10 cellular contexts compared by ENCODE assay signal in genomic region chr15:66080791-66081475, GRCh38.
A peak's percentile ranks its signal among the peaks of the same experiment; 100 is the strongest.
DNase-seq lines count a peak whose midpoint lies in the region; ATAC-seq lines count a peak whose summit lies in the region.
"Had no signal": no experiment of that assay in that cellular context is flagged by ENCODE, and none has a peak within 500 bp of the region (broad histone marks: within the 10 kb centered on the region; RNA-seq: fewer than 3 reads in every experiment).

No MANE protein-coding gene starts in this region.

- no peaks in the 10 kb centered on the region for H3K27me3 ChIP-seq in trophoblast cell (ENCODE audit: insufficient read depth, low read length)

- H3K4me3 ChIP-seq in trophoblast cell (ENCODE audit: low read depth, low read length) = no peak overlapping the region
- H3K4me3 ChIP-seq: skin epidermis had no signal

- no peak overlapping the region for H3K18ac ChIP-seq in trophoblast cell (ENCODE audit: low read length)

- DNase-seq in GM04504 (ENCODE audit: low read depth) = peak; percentile 14
- peak; percentile 56 for DNase-seq in NCI-H446 treated with DMSO at 0.1 percent for 48 hours (lab: John Stamatoyannopoulos, UW)
- peak; percentile 23 for DNase-seq in fibroblast of gingiva (ENCODE audit: low read depth)
- peak; percentile 12 to 52 for DNase-seq in trophoblast cell
- no peak for DNase-seq in stimulated activated CD4-positive, alpha-beta T cell treated with anti-CD3 and anti-CD28 coated beads, Interleukin-4, amount 100 ng/mL, for 1 hour
- no peak for DNase-seq in NCI-H128 (lab: John Stamatoyannopoulos, UW; ENCODE audit: unreplicated experiment)
- no peak for DNase-seq in GF-D8 (lab: John Stamatoyannopoulos, UW)
- DNase-seq: activated CD4-positive, alpha-beta T cell treated with anti-CD3 and anti-CD28 coated beads, Interleukin-2, amount 10 ng/mL, durations not matched to agents 24 days and 14 days had no signal

- no peak overlapping the region for H2BK12ac ChIP-seq in trophoblast cell (ENCODE audit: low read length)

- no peak overlapping the region for H3K9ac ChIP-seq in trophoblast cell (ENCODE audit: low read length)

- H4K91ac ChIP-seq in trophoblast cell (ENCODE audit: low read depth, low read length) = no peak overlapping the region

- H3K27ac ChIP-seq in trophoblast cell (ENCODE audit: low read depth, low read length) = no peak overlapping the region

- H3K4ac ChIP-seq in trophoblast cell (ENCODE audit: low read depth, low read length) = no peak overlapping the region

- H2AK5ac ChIP-seq in trophoblast cell (ENCODE audit: low read length) = no peak overlapping the region

- H3K4me2 ChIP-seq in trophoblast cell (ENCODE audit: low read length) = no peak overlapping the region

- H3K79me1 ChIP-seq in trophoblast cell (ENCODE audit: low read length) = no peaks in the 10 kb centered on the region

- WGBS in trophoblast cell (ENCODE audit: extremely low coverage, insufficient coverage, insufficient read length) = no CpG with 5 or more reads among the region's 24 CpGs

- no peak for ATAC-seq in GM18520 (IDR thresholded peaks at IDR 0.05; ENCODE audit: unreplicated experiment)

- H2BK5ac ChIP-seq in trophoblast cell (ENCODE audit: low read depth, low read length, poor library complexity) = no peak overlapping the region

- no peak overlapping the region for H3K14ac ChIP-seq in trophoblast cell (ENCODE audit: low read length)

- H4K8ac ChIP-seq in trophoblast cell (ENCODE audit: low read depth, low read length) = no peak overlapping the region

- H3K36me3 ChIP-seq in trophoblast cell (ENCODE audit: control insufficient read depth in 1 of 2, insufficient read depth in 2 of 2, low read length in 2 of 2) = no peaks in the 10 kb centered on the region

- peaks cover 0 to 4% of the 10 kb centered on the region in 2 experiments for H3K4me1 ChIP-seq in trophoblast cell (ENCODE audit: control insufficient read depth in 1 of 2, insufficient read depth in 2 of 2, low read length in 2 of 2)

- no peak overlapping the region for H4K12ac ChIP-seq in trophoblast cell (ENCODE audit: low read depth, low read length)

- no peak overlapping the region for H2AFZ ChIP-seq in trophoblast cell (ENCODE audit: insufficient read depth, low read length, poor library complexity)

- peaks cover 3% of the 10 kb centered on the region for H3K9me3 ChIP-seq in trophoblast cell (ENCODE audit: insufficient read depth, low read depth, low read length)

- no peaks in the 10 kb centered on the region for H3K79me2 ChIP-seq in trophoblast cell (ENCODE audit: control insufficient read depth, insufficient read depth, low read length, poor library complexity)

- H2BK120ac ChIP-seq in trophoblast cell (ENCODE audit: insufficient read depth, low read length, poor library complexity) = no peak overlapping the region

- no peak overlapping the region for H3K23ac ChIP-seq in trophoblast cell (ENCODE audit: low read length)

Comparison
In these comparisons a context has a peak if more than half of its experiments do, and no peak if none do; other contexts are left out.
1. DNase-seq: peak in GM04504 (single experiment), NCI-H446 treated with DMSO at 0.1 percent for 48 hours (single experiment), fibroblast of gingiva (single experiment) and trophoblast cell (2 of 2); none in stimulated activated CD4-positive, alpha-beta T cell treated with anti-CD3 and anti-CD28 coated beads, Interleukin-4, amount 100 ng/mL, for 1 hour (single experiment), NCI-H128 (single experiment) and GF-D8 (single experiment).